14 cellular contexts compared by ENCODE assay signal in genomic region chr10:48476279-48476982, GRCh38.
DNase-seq lines count a peak whose midpoint lies in the region; ATAC-seq and TF ChIP-seq lines count a peak whose summit lies in the region.
"Had no signal": no experiment of that assay in that cellular context is flagged by ENCODE, and none has a peak within 500 bp of the region (broad histone marks: within the 10 kb centered on the region; RNA-seq: fewer than 3 reads in every experiment).

No MANE protein-coding gene starts in this region.

- ATAC-seq in SK-N-SH treated with all-trans-retinoic acid at 6 μM for 48 hours: no peak
- no peak for ATAC-seq in GM18511 (IDR thresholded peaks at IDR 0.05; ENCODE audit: unreplicated experiment)
- ATAC-seq: left cardiac atrium had no signal

- DNase-seq in DMS 273 (lab: John Stamatoyannopoulos, UW; ENCODE audit: unreplicated experiment) (peak; percentile 61), NCI-H1436 (lab: John Stamatoyannopoulos, UW) (peak; percentile 78), islet precursor cell (peak; percentile 56), kidney tubule cell (ENCODE audit: low spot score) (no peak), NCI-H1092 (lab: John Stamatoyannopoulos, UW) (no peak), occipital lobe (lab: John Stamatoyannopoulos, UW) (no peak)
- DNase-seq: activated CD4-positive, alpha-beta T cell treated with anti-CD3 and anti-CD28 coated beads, Interleukin-2, amount 10 ng/mL, durations not matched to agents 24 days and 14 days; activated gamma-delta T cell treated with Interleukin-2 at 50 U/mL for 16 hours; brain microvascular endothelial cell; GDM1; left cardiac atrium; NCI-H187 had no signal

TF ChIP-seq in SK-N-SH treated with all-trans-retinoic acid at 6 μM for 48 hours, 23 proteins besides CTCF, POLR2A, EP300 and RAD21:
- TF ChIP-seq ISL1 (CRISPR knock-in tag; IDR thresholded peaks at IDR 0.05) (no peak), TSHZ2 (CRISPR knock-in tag; IDR thresholded peaks at IDR 0.05) (peak; percentile 11; the same call in 1 of the 2 replicates)

Comparison
In these comparisons a context has a peak if more than half of its experiments do, and no peak if none do; other contexts are left out.
1. DNase-seq: peak in DMS 273 (single experiment), NCI-H1436 (single experiment) and islet precursor cell (single experiment); none in kidney tubule cell (single experiment), NCI-H1092 (single experiment) and occipital lobe (single experiment).